In genomic region chr14:44901696-44902095, GRCh38 we compare ENCODE assay signal across 29 cellular contexts.
"Had no signal": no experiment of that assay in that cellular context is flagged by ENCODE, and none has a peak within 500 bp of the region (broad histone marks: within the 10 kb centered on the region; RNA-seq: fewer than 3 reads in every experiment).

No MANE protein-coding gene starts in this region.

- ATAC-seq: left lobe of liver; natural killer cell; sciatic nerve; stimulated activated naive B cell treated with anti-CD40 and anti-IgM and Interleukin-4, amounts not matched to agents 10 μg/mL and 1 μg/mL and 100 μg/mL, for 72 hours; stimulated activated naive CD8-positive, alpha-beta T cell treated with anti-CD3 and anti-CD28 coated beads, Interleukin-15, Interleukin-2, amounts not matched to agents 100 U/mL and 50 U/mL, for 24 hours had no signal

- H3K4me3 Mint-ChIP-seq: mesothelial cell of epicardium; naive B cell; natural killer cell; nephron progenitor cell; neural progenitor cell; stimulated activated naive B cell treated with anti-CD40 and anti-IgM and Interleukin-4, amounts not matched to agents 10 μg/mL and 1 μg/mL and 100 μg/mL, for 72 hours had no signal

- H3K36me3 Mint-ChIP-seq: mesothelial cell of epicardium, natural killer cell, neural progenitor cell had no signal

- H3K9me3 ChIP-seq: neutrophil, ovary, right atrium auricular region, stomach, testis, thyroid gland, transverse colon, upper lobe of left lung, vagina had no signal

- H3K36me3 ChIP-seq: neural progenitor cell, ovary, vagina had no signal

- H3K4me3 ChIP-seq: lung, neural progenitor cell, ovary, right atrium auricular region, skin epidermis, stomach, testis, thyroid gland, transverse colon, upper lobe of left lung, vagina had no signal

- H3K9ac ChIP-seq: neural progenitor cell had no signal

- DNase-seq: hypothalamus; islet precursor cell; mesendoderm; naive B cell; natural killer cell; nephron progenitor cell; occipital lobe; ovary; stimulated activated CD4-positive, alpha-beta T cell treated with anti-CD3 and anti-CD28 coated beads, Interleukin-12 subunit alpha, Interleukin-12 subunit beta, amount 100 ng/mL, for 4 hours; stimulated activated CD4-positive, alpha-beta T cell treated with anti-CD3 and anti-CD28 coated beads, Interleukin-15, amount 100 ng/mL, for 24 hours; stimulated activated CD4-positive, alpha-beta T cell treated with anti-CD3 and anti-CD28 coated beads, Interleukin-2, amount 100 ng/mL, for 24 hours; stimulated activated CD4-positive, alpha-beta T cell treated with anti-CD3 and anti-CD28 coated beads, Interleukin-4, amount 100 ng/mL, for 1 hour; stimulated activated naive B cell treated with anti-CD40 and anti-IgM and Interleukin-4, amounts not matched to agents 10 μg/mL and 1 μg/mL and 100 μg/mL, for 72 hours; stimulated activated naive CD8-positive, alpha-beta T cell treated with anti-CD3 and anti-CD28 coated beads, Interleukin-15, Interleukin-2, amounts not matched to agents 100 U/mL and 50 U/mL, for 24 hours; stomach; testis; thyroid gland; transverse colon; upper lobe of left lung had no signal

- H3K27me3 ChIP-seq: neural progenitor cell, ovary, right atrium auricular region, stomach, testis, thyroid gland, transverse colon, upper lobe of left lung, vagina had no signal

- H3K9me3 Mint-ChIP-seq: mesothelial cell of epicardium; natural killer cell; stimulated activated naive B cell treated with anti-CD40 and anti-IgM and Interleukin-4, amounts not matched to agents 10 μg/mL and 1 μg/mL and 100 μg/mL, for 72 hours had no signal

- H3K27ac Mint-ChIP-seq: mesothelial cell of epicardium; naive B cell; natural killer cell; nephron progenitor cell; neural progenitor cell; progenitor cell of endocrine pancreas; stimulated activated naive B cell treated with anti-CD40 and anti-IgM and Interleukin-4, amounts not matched to agents 10 μg/mL and 1 μg/mL and 100 μg/mL, for 72 hours had no signal

- H3K27me3 Mint-ChIP-seq: naive B cell; progenitor cell of endocrine pancreas; stimulated activated naive B cell treated with anti-CD40 and anti-IgM and Interleukin-4, amounts not matched to agents 10 μg/mL and 1 μg/mL and 100 μg/mL, for 72 hours had no signal

- H3K27ac ChIP-seq: neural progenitor cell, neutrophil, ovary, right atrium auricular region, skin epidermis, testis, thyroid gland, transverse colon, upper lobe of left lung, vagina had no signal

- H3K4me1 ChIP-seq: testis had no signal
